ENCODE assay signal across 15 cellular contexts in genomic region chr1:47752048-47752451, GRCh38.
DNase-seq lines count a peak whose midpoint lies in the region; ATAC-seq and TF ChIP-seq lines count a peak whose summit lies in the region.
"Had no signal": no experiment of that assay in that cellular context is flagged by ENCODE, and none has a peak within 500 bp of the region (broad histone marks: within the 10 kb centered on the region; RNA-seq: fewer than 3 reads in every experiment).

No MANE protein-coding gene starts in this region.

- intact Hi-C loops in breast epithelium (cut with DNase I; ENCODE audit: low total_unique reads): no loop called here
- intact Hi-C loops in MCF 10A (cut with micrococcal nuclease): no loop called here
- intact Hi-C loops in aorta (cut with DNase I): no loop called here

- H3K4me1 Mint-ChIP-seq in MCF 10A (ENCODE audit: insufficient read depth, unreplicated experiment): no peaks in the 10 kb centered on the region
- peaks cover 39% of the 10 kb centered on the region for H3K4me1 Mint-ChIP-seq in nephron progenitor cell

- TF ChIP-seq POLR2A in breast epithelium (IDR thresholded peaks at IDR 0.05): no peak

- H3K9me3 Mint-ChIP-seq in MCF 10A (ENCODE audit: unreplicated experiment) (no peaks in the 10 kb centered on the region), nephron progenitor cell (no peaks in the 10 kb centered on the region)

- H3K27ac Mint-ChIP-seq in MCF 10A (ENCODE audit: low read depth, unreplicated experiment) (no peak overlapping the region), nephron progenitor cell (peak overlapping the region; percentile 70)

- H3K27ac ChIP-seq in breast epithelium (peak overlapping the region; percentile 65 to 82), foreskin keratinocyte (no peak overlapping the region), aorta (ENCODE audit: low read depth in 1 of 2, low read length in 2 of 2) (peak overlapping the region; percentile 16 to 84)
- H3K27ac ChIP-seq: A549, SJCRH30, WERI-Rb-1 had no signal

- in situ Hi-C loops in HAP-1 (cut with MboI; ENCODE audit: low sequenced_read_pairs): no loop called here

- TF ChIP-seq CTCF in breast epithelium (IDR thresholded peaks at IDR 0.05) (no peak), MCF 10A (IDR thresholded peaks at IDR 0.05; ENCODE audit: unreplicated experiment) (no peak), foreskin keratinocyte (conservative IDR thresholded peaks at IDR 0.05) (no peak), nephron progenitor cell (IDR thresholded peaks at IDR 0.05) (no peak)

- no peak overlapping the region for H3K4me3 Mint-ChIP-seq in MCF 10A (ENCODE audit: unreplicated experiment)
- H3K4me3 Mint-ChIP-seq in nephron progenitor cell: no peak overlapping the region

- no TSS peak for BruUV-seq in MCF 10A (replicated peaks; lab: Mats Ljungman, UMichigan)

- H3K36me3 ChIP-seq in breast epithelium (no peaks in the 10 kb centered on the region), aorta (ENCODE audit: control insufficient read depth in 1 of 2, insufficient read depth in 2 of 2, low read length in 1 of 2) (no peaks in the 10 kb centered on the region), HAP-1 (replicated peaks) (no peaks in the 10 kb centered on the region)
- H3K36me3 ChIP-seq: heart left ventricle, SJCRH30, WERI-Rb-1 had no signal

- H3K9me3 ChIP-seq in breast epithelium: no peaks in the 10 kb centered on the region
- H3K9me3 ChIP-seq in aorta (ENCODE audit: control insufficient read depth, low read length): no peaks in the 10 kb centered on the region
- no peaks in the 10 kb centered on the region for H3K9me3 ChIP-seq in HAP-1
- H3K9me3 ChIP-seq: A549, heart left ventricle, SJCRH30 had no signal

- DNase-seq in breast epithelium (ENCODE audit: low spot score in 2 of 2) (peak in 1 of 2 donors; percentile 61), MCF 10A (ENCODE audit: unreplicated experiment) (no peak), foreskin keratinocyte (peak in 1 of 2 donors; percentile 7), nephron progenitor cell (peak; percentile 47), aorta (peak; percentile 79 to 88), HAP-1 (ENCODE audit: low spot score in 2 of 2) (no peak)
- DNase-seq in stimulated activated CD4-positive, alpha-beta T cell treated with anti-CD3 and anti-CD28 coated beads, Interleukin-4, amount 100 ng/mL, for 1 hour: no peak
- DNase-seq: amniotic stem cell; COR-L47; NK-92 treated with Interleukin-12 subunit alpha and Interleukin-12 subunit beta, amount 100 ng/mL, for 24 hours; SJCRH30; WERI-Rb-1 had no signal

- H3K27me3 ChIP-seq in breast epithelium: no peaks in the 10 kb centered on the region
- H3K27me3 ChIP-seq in foreskin keratinocyte: no peaks in the 10 kb centered on the region
- H3K27me3 ChIP-seq in aorta (ENCODE audit: control insufficient read depth in 1 of 2, insufficient read depth in 2 of 2, low read length in 1 of 2): no peaks in the 10 kb centered on the region
- H3K27me3 ChIP-seq in HAP-1 (ENCODE audit: low read depth): no peaks in the 10 kb centered on the region
- H3K27me3 ChIP-seq: heart left ventricle, SJCRH30 had no signal

- no peaks in the 10 kb centered on the region for H3K27me3 Mint-ChIP-seq in MCF 10A (ENCODE audit: insufficient read depth, unreplicated experiment)
- H3K27me3 Mint-ChIP-seq in nephron progenitor cell (ENCODE audit: low read depth, poor library complexity): no peaks in the 10 kb centered on the region

- ATAC-seq in foreskin keratinocyte (peak; percentile 58), aorta (ENCODE audit: low FRiP score) (peak; percentile 88), GM21576 (IDR thresholded peaks at IDR 0.05; ENCODE audit: unreplicated experiment) (no peak)
- ATAC-seq: A549, heart left ventricle had no signal

- POLR2A ChIA-PET in MCF 10A (lab: Yijun Ruan, JAX): no interaction called here

- 2 to 5% methylated on average over 15 of the region's 15 CpGs for WGBS in aorta, 2 donors

- H3K4me1 ChIP-seq in breast epithelium (peaks cover 0 to 11% of the 10 kb centered on the region in 2 donors), foreskin keratinocyte (no peaks in the 10 kb centered on the region), aorta (ENCODE audit: control insufficient read depth in 1 of 2, insufficient read depth in 2 of 2, low read length in 2 of 2) (peaks cover 0 to 4% of the 10 kb centered on the region in 2 donors), HAP-1 (no peaks in the 10 kb centered on the region)
- H3K4me1 ChIP-seq: A549 had no signal

- CTCF ChIA-PET in MCF 10A (lab: Yijun Ruan, JAX): interaction anchor here (0.5 to 1.1 kb wide), 4 partner anchors 10 to 291 kb away, joined by 3 to 5 read pairs (median 3); no protein-coding TSS in a partner anchor

- H3K36me3 Mint-ChIP-seq in MCF 10A (ENCODE audit: insufficient read depth, unreplicated experiment) (no peaks in the 10 kb centered on the region), nephron progenitor cell (ENCODE audit: low read depth) (no peaks in the 10 kb centered on the region)

- H3K4me3 ChIP-seq in breast epithelium: peak overlapping the region in 1 of 3 donors; percentile 25
- H3K4me3 ChIP-seq in aorta (ENCODE audit: low read length in 2 of 2): no peak overlapping the region
- H3K4me3 ChIP-seq in HAP-1: no peak overlapping the region
- H3K4me3 ChIP-seq: A549, heart left ventricle, SJCRH30 had no signal

Comparison
In these comparisons a context has a peak if more than half of its experiments do, and no peak if none do; other contexts are left out.
1. DNase-seq: peak in nephron progenitor cell (single experiment) and aorta (2 of 2); none in MCF 10A (single experiment), stimulated activated CD4-positive, alpha-beta T cell treated with anti-CD3 and anti-CD28 coated beads, Interleukin-4, amount 100 ng/mL, for 1 hour (single experiment) and HAP-1 (0 of 2).